ENCODE assay signal across 22 cellular contexts in genomic region chr2:240367721-240368120, GRCh38.
"Had no signal": no experiment of that assay in that cellular context is flagged by ENCODE, and none has a peak within 500 bp of the region (broad histone marks: within the 10 kb centered on the region; RNA-seq: fewer than 3 reads in every experiment).

No MANE protein-coding gene starts in this region.

- H3K36me3 ChIP-seq: esophagus squamous epithelium, neural progenitor cell, prostate gland, sigmoid colon, stomach, thoracic aorta, transverse colon had no signal

- H3K9me3 ChIP-seq: esophagus squamous epithelium, prostate gland, sigmoid colon, stomach, thoracic aorta, transverse colon had no signal

- DNase-seq: cerebellar nuclear complex; dermis blood vessel endothelial cell; esophagus squamous epithelium; foreskin fibroblast; hippocampal formation; kidney glomerular epithelial cell; mesenchymal stem cell; midbrain; retina; sigmoid colon; small intestine; stimulated activated CD4-positive, alpha-beta T cell treated with anti-CD3 and anti-CD28 coated beads, Interleukin-12 subunit alpha, Interleukin-12 subunit beta, amount 100 ng/mL, for 4 hours; stimulated activated naive CD4-positive, alpha-beta T cell; stomach; substantia nigra; transverse colon had no signal

- H3K27me3 ChIP-seq: neural progenitor cell, sigmoid colon, transverse colon had no signal

- ATAC-seq: natural killer cell treated with Interleukin-12 subunit alpha and Interleukin-12 subunit beta and Interleukin-15 and Interleukin-18, amount 100 ng/mL, for 72 hours had no signal

- H3K4me3 ChIP-seq: esophagus squamous epithelium, lung, neural progenitor cell, prostate gland, sigmoid colon, stomach, thoracic aorta, transverse colon had no signal

- H3K27ac ChIP-seq: esophagus squamous epithelium, neural progenitor cell, parathyroid adenoma, prostate gland, transverse colon had no signal
